Comparison of ENCODE assay signal across 7 cellular contexts in the genomic region with DNA sequence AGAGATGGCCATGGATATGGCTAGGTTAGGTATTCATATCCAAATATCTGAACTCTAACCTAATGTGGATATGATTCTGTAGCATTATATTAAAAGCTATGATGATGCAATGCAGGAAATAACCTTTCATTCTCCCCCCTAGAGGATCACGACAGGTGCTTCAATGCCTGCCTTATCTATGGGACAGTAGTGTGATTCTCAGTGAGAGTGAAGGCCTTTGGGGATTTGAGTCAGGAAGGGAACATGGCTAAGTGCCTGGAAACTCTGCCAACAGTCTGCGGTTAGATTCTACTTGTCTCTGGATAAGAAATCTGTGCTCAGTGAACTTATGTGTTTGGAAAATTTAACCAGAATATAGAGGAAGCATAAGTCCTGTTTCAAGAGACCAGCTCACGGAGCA.
DNase-seq lines count a peak whose midpoint lies in the region; ATAC-seq, FAIRE-seq and TF ChIP-seq lines count a peak whose summit lies in the region.

No MANE protein-coding gene starts in this region.

- H3K9me3 Mint-ChIP-seq in activated B cell treated with CpG ODN at 0.5 μM for 24 hours (peaks cover 7% of the 10 kb centered on the region), glutamatergic neuron (ENCODE audit: unreplicated experiment) (peaks cover 19% of the 10 kb centered on the region)

- TF ChIP-seq POLR2A in GM12891 (IDR thresholded peaks at IDR 0.05; ENCODE audit: low read depth, low read length) = peak; percentile 37; the same call in 1 of the 2 replicates

- peak; percentile 67 for ATAC-seq in activated B cell treated with CpG ODN at 0.5 μM for 24 hours (ENCODE audit: low read depth)
- ATAC-seq in GM19351 (IDR thresholded peaks at IDR 0.05; ENCODE audit: unreplicated experiment) = no peak
- ATAC-seq in HG03442 (IDR thresholded peaks at IDR 0.05; ENCODE audit: unreplicated experiment) = no peak

- H3K36me3 Mint-ChIP-seq in activated B cell treated with CpG ODN at 0.5 μM for 24 hours (ENCODE audit: low read depth) = peaks cover 74% of the 10 kb centered on the region
- H3K36me3 Mint-ChIP-seq in glutamatergic neuron (ENCODE audit: unreplicated experiment) = peaks cover 27% of the 10 kb centered on the region

- H3K27ac ChIP-seq in small intestine (ENCODE audit: low read depth in 1 of 2, low read length in 1 of 2) = no peak overlapping the region

- H3K27me3 Mint-ChIP-seq in activated B cell treated with CpG ODN at 0.5 μM for 24 hours (no peaks in the 10 kb centered on the region), glutamatergic neuron (ENCODE audit: unreplicated experiment) (peaks cover 9% of the 10 kb centered on the region)

- no peaks in the 10 kb centered on the region for H3K9me3 ChIP-seq in small intestine (ENCODE audit: control insufficient read depth, low read depth)

- no peak for DNase-seq in GM12891 (ENCODE audit: insufficient read length, low spot score)
- no peak for DNase-seq in activated B cell treated with CpG ODN at 0.5 μM for 24 hours
- DNase-seq in glutamatergic neuron = no peak
- peak; percentile 28 for DNase-seq in small intestine
- no peak for DNase-seq in 8988T

- H3K4me3 Mint-ChIP-seq in activated B cell treated with CpG ODN at 0.5 μM for 24 hours (no peak overlapping the region), glutamatergic neuron (ENCODE audit: unreplicated experiment) (no peak overlapping the region)

- POLR2A ChIA-PET in activated B cell treated with CpG ODN at 0.5 μM for 24 hours (lab: Charles Lee) = interaction anchor here (1.0 to 2.4 kb wide), 11 partner anchors 10 to 83 kb away, joined by 3 to 10 read pairs (median 5); partner anchors contain the start of gene SLC38A1

- no peak for TF ChIP-seq CTCF in activated B cell treated with CpG ODN at 0.5 μM for 24 hours (IDR thresholded peaks at IDR 0.05)
- no peak for TF ChIP-seq CTCF in glutamatergic neuron (IDR thresholded peaks at IDR 0.05; ENCODE audit: partially characterized antibody, unreplicated experiment)

- intact Hi-C loops in activated B cell treated with CpG ODN at 0.5 μM for 24 hours (cut with micrococcal nuclease) = no loop called here

- no peaks in the 10 kb centered on the region for H3K36me3 ChIP-seq in small intestine (ENCODE audit: control insufficient read depth in 2 of 2, insufficient read depth in 2 of 2, low read length in 2 of 2)

- WGBS in small intestine, 3 donors = 36 to 44% (median 41%) methylated on average over 3 of the region's 3 CpGs

- peaks cover 0 to 9% of the 10 kb centered on the region in 2 donors for H3K4me1 ChIP-seq in small intestine (ENCODE audit: control insufficient read depth in 2 of 2, insufficient read depth in 1 of 2, low read depth in 1 of 2, low read length in 1 of 2)

- H3K27ac Mint-ChIP-seq in activated B cell treated with CpG ODN at 0.5 μM for 24 hours (peak overlapping the region; percentile 87), glutamatergic neuron (ENCODE audit: unreplicated experiment) (peak overlapping the region; percentile 8)

- no peaks in the 10 kb centered on the region for H3K27me3 ChIP-seq in small intestine (ENCODE audit: control insufficient read depth in 2 of 2, insufficient read depth in 2 of 2, low read length in 2 of 2)

- H3K4me3 ChIP-seq in small intestine (ENCODE audit: low read depth in 1 of 2, low read length in 2 of 2) = no peak overlapping the region

- FAIRE-seq in GM12891 (lab: Jason Lieb, UNC) (no peak), small intestine (lab: Jason Lieb, UNC) (no peak)

- peaks cover 90% of the 10 kb centered on the region for H3K4me1 Mint-ChIP-seq in activated B cell treated with CpG ODN at 0.5 μM for 24 hours
- no peaks in the 10 kb centered on the region for H3K4me1 Mint-ChIP-seq in glutamatergic neuron (ENCODE audit: low read depth, unreplicated experiment)

- CTCF ChIA-PET in activated B cell treated with CpG ODN at 0.5 μM for 24 hours (lab: Charles Lee) = interaction anchor here (0.6 to 1.6 kb wide), 3 partner anchors 10 to 62 kb away, joined by 3 to 6 read pairs (median 3); no protein-coding TSS in a partner anchor

TF ChIP-seq in GM12891, 5 proteins besides CTCF, POLR2A, EP300 and RAD21:
- TF ChIP-seq PAX5 (IDR thresholded peaks at IDR 0.05; ENCODE audit: insufficient read depth, low read length, severe bottlenecking) = no peak
- no peak for TF ChIP-seq TAF1 (IDR thresholded peaks at IDR 0.05; ENCODE audit: low read depth, low read length)
- TF ChIP-seq POLR2AphosphoS5 (IDR thresholded peaks at IDR 0.05; ENCODE audit: low read depth, low read length) = peak; percentile 55; the same call in 1 of the 2 replicates
- no peak for TF ChIP-seq POU2F2 (IDR thresholded peaks at IDR 0.05; ENCODE audit: low read depth, low read length)
- TF ChIP-seq SPI1 (IDR thresholded peaks at IDR 0.05; ENCODE audit: low read depth, low read length) = no peak
